ENCODE assay signal across 23 cellular contexts in genomic region chr19:20470345-20471119, GRCh38.
DNase-seq lines count a peak whose midpoint lies in the region; ATAC-seq and TF ChIP-seq lines count a peak whose summit lies in the region.
"Had no signal": no experiment of that assay in that cellular context is flagged by ENCODE, and none has a peak within 500 bp of the region (broad histone marks: within the 10 kb centered on the region; RNA-seq: fewer than 3 reads in every experiment).

No MANE protein-coding gene starts in this region.

- H3K27me3 ChIP-seq in lung (ENCODE audit: control insufficient read depth, insufficient read depth) (no peaks in the 10 kb centered on the region), thyroid gland (no peaks in the 10 kb centered on the region)

- 42 to 70% methylated on average over 4 of the region's 4 CpGs for WGBS in lung, 2 donors
- WGBS in thyroid gland, 2 donors: 57 to 61% methylated on average over 4 of the region's 4 CpGs

- TF ChIP-seq CTCF in lung (IDR thresholded peaks at IDR 0.05; ENCODE audit: control extremely low read depth, extremely low read depth) (no peak), thyroid gland (IDR thresholded peaks at IDR 0.05) (no peak)

- H3K4me3 ChIP-seq in lung (no peak overlapping the region), thyroid gland (replicated peaks in 1 of 3) (no peak overlapping the region)

- H3K4me1 ChIP-seq in lung (ENCODE audit: control insufficient read depth in 2 of 2, insufficient read depth in 2 of 2, low read length in 2 of 2): no peaks in the 10 kb centered on the region
- H3K4me1 ChIP-seq in thyroid gland: peaks cover 12 to 25% of the 10 kb centered on the region in 2 donors

- ATAC-seq in lung (ENCODE audit: insufficient read depth, low FRiP score) (no peak), HG03521 (IDR thresholded peaks at IDR 0.05; ENCODE audit: unreplicated experiment) (no peak)
- ATAC-seq: HepG2 had no signal

- H3K36me3 ChIP-seq in lung (ENCODE audit: control insufficient read depth in 2 of 2, insufficient read depth in 2 of 2, low read length in 2 of 2): no peaks in the 10 kb centered on the region
- no peaks in the 10 kb centered on the region for H3K36me3 ChIP-seq in thyroid gland

- peaks cover 0 to 13% of the 10 kb centered on the region in 2 donors for H3K9me3 ChIP-seq in lung (ENCODE audit: control insufficient read depth in 2 of 2, insufficient read depth in 1 of 2, low read length in 1 of 2)
- no peaks in the 10 kb centered on the region for H3K9me3 ChIP-seq in thyroid gland

- H3K27ac ChIP-seq in lung (ENCODE audit: low read depth in 1 of 2, low read length in 1 of 2): no peak overlapping the region
- H3K27ac ChIP-seq in thyroid gland: peak overlapping the region in 2 of 3 donors; percentile 32 to 48

- TF ChIP-seq POLR2A in thyroid gland (IDR thresholded peaks at IDR 0.05): no peak

- peak; percentile 70 for DNase-seq in DMS79 treated with DMSO at 0.1 percent for 48 hours (lab: John Stamatoyannopoulos, UW)
- peak; percentile 34 for DNase-seq in OCI-M1 (lab: John Stamatoyannopoulos, UW)
- peak; percentile 40 for DNase-seq in lung (ENCODE audit: low spot score)
- DNase-seq in thyroid gland: peak; percentile 57 to 61
- DNase-seq in activated gamma-delta T cell (lab: John Stamatoyannopoulos, UW): no peak
- DNase-seq in stimulated activated CD8-positive, alpha-beta memory T cell treated with anti-CD3 and anti-CD28 coated beads, Interleukin-4, amount 100 ng/mL, for 48 hours: no peak
- DNase-seq: C1 segment of cervical spinal cord; CD4-positive, alpha-beta memory T cell; COR-L47; DND-41; H9; Karpas-422; NCI-H1092 treated with DMSO at 0.1 percent for 48 hours; NCI-H1436; NCI-H187; NCI-H2107; NCI-H524; NCI-H748 treated with DMSO at 0.1 percent for 48 hours; NK-92 treated with Interleukin-12 subunit alpha and Interleukin-12 subunit beta, amount 100 ng/mL, for 24 hours; RPMI8226; SHP77 had no signal

- intact Hi-C loops in thyroid gland (cut with DNase I): no loop called here

Comparison
In these comparisons a context has a peak if more than half of its experiments do, and no peak if none do; other contexts are left out.
1. DNase-seq: peak in DMS79 treated with DMSO at 0.1 percent for 48 hours (single experiment), OCI-M1 (single experiment), lung (single experiment) and thyroid gland (2 of 2); none in activated gamma-delta T cell (single experiment) and stimulated activated CD8-positive, alpha-beta memory T cell treated with anti-CD3 and anti-CD28 coated beads, Interleukin-4, amount 100 ng/mL, for 48 hours (single experiment).
2. H3K27ac ChIP-seq: peak in thyroid gland (2 of 3); none in lung (0 of 2).